25 cellular contexts compared by ENCODE assay signal in the genomic region with DNA sequence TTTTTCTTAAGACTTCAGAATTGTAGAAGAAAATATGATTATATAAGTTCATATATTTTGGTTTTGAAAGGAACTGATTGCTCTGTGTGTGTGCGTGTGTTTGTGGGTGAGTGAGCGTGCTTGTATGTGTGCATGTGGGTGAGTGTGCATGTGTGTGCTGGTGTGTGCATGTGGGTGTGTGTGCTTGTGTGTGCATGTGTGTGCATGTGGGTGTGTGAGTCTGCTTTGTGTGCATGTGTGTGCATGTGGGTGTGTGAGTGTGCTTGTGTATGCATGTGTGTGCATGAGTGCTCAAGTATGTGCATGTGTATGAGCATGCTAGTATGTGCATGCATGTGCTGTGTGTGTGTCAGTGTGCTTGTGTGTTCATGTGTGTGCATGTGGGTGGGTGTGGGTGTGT.
DNase-seq lines count a peak whose midpoint lies in the region; ATAC-seq, FAIRE-seq and TF ChIP-seq lines count a peak whose summit lies in the region.
"Had no signal": no experiment of that assay in that cellular context is flagged by ENCODE, and none has a peak within 500 bp of the region (broad histone marks: within the 10 kb centered on the region; RNA-seq: fewer than 3 reads in every experiment).

No MANE protein-coding gene starts in this region.

- H4K20me1 ChIP-seq in HepG2 (ENCODE audit: insufficient read depth, low read length) (no peaks in the 10 kb centered on the region), GM12878 (ENCODE audit: control insufficient read depth, insufficient read depth) (no peaks in the 10 kb centered on the region), SK-N-SH (ENCODE audit: insufficient read depth) (no peaks in the 10 kb centered on the region)

- SMC1A ChIA-PET in GM12878 (lab: Charles Lee; ENCODE audit: uncharacterized antibody, unreplicated experiment): interaction anchor here (0.6 kb wide), 1 partner anchor 35 kb away, joined by 3 read pairs; no protein-coding TSS in a partner anchor

- POLR2A ChIA-PET in HepG2 (lab: Yijun Ruan, JAX) (no interaction called here), GM12878 (lab: Charles Lee) (no interaction called here), SK-N-SH (lab: Yijun Ruan, JAX) (no interaction called here)

- intact Hi-C loops in HepG2 (cut with micrococcal nuclease; ENCODE audit: unreplicated experiment): no loop called here
- intact Hi-C loops in right lobe of liver (cut with DNase I): no loop called here
- intact Hi-C loops in GM12878 (cut with micrococcal nuclease; ENCODE audit: unreplicated experiment): no loop called here
- intact Hi-C loops in Calu3 (cut with micrococcal nuclease; ENCODE audit: unreplicated experiment): no loop called here
- intact Hi-C loops in psoas muscle (cut with DNase I): no loop called here

- H3K9ac ChIP-seq in HepG2 (ENCODE audit: insufficient read depth, low read depth, low read length): no peak overlapping the region
- no peak overlapping the region for H3K9ac ChIP-seq in GM12878 (ENCODE audit: control insufficient read depth, insufficient read depth, low read length)
- no peak overlapping the region for H3K9ac ChIP-seq in SK-N-SH

- no peaks in the 10 kb centered on the region for H3K9me3 Mint-ChIP-seq in nephron
- H3K9me3 Mint-ChIP-seq in Calu3 (ENCODE audit: low read depth, unreplicated experiment): no peaks in the 10 kb centered on the region
- H3K9me3 Mint-ChIP-seq: CD4-positive, alpha-beta T cell; GM23338; IgD-negative memory B cell had no signal

- no peaks in the 10 kb centered on the region for H3K36me3 ChIP-seq in HepG2 (replicated peaks in 1 of 2; ENCODE audit: control insufficient read depth in 1 of 2, insufficient read depth in 2 of 2, low read length in 2 of 2)
- H3K36me3 ChIP-seq in right lobe of liver: no peaks in the 10 kb centered on the region
- no peaks in the 10 kb centered on the region for H3K36me3 ChIP-seq in GM12878 (ENCODE audit: control insufficient read depth in 2 of 2, insufficient read depth in 2 of 2, low read length in 1 of 2)
- no peaks in the 10 kb centered on the region for H3K36me3 ChIP-seq in psoas muscle (ENCODE audit: insufficient read depth in 1 of 2, low read depth in 1 of 2)
- H3K36me3 ChIP-seq in SK-N-SH (replicated peaks in 1 of 2; ENCODE audit: control insufficient read depth in 1 of 2, insufficient read depth in 2 of 2, low read length in 1 of 2): no peaks in the 10 kb centered on the region
- H3K36me3 ChIP-seq: BE2C, SJCRH30 had no signal

- in situ Hi-C loops in HepG2 (cut with HindIII; ENCODE audit: extremely low pct_ligation_motif_present, low pct_unique_long_range_greater_than_20kb) (no loop called here), GM12878 (cut with MboI) (no loop called here)

- no peak for TF ChIP-seq POLR2A in HepG2 (IDR thresholded peaks at IDR 0.05; ENCODE audit: insufficient read depth in 1 of 2, low read depth in 2 of 2, low read length in 2 of 2)
- TF ChIP-seq POLR2A in right lobe of liver (IDR thresholded peaks at IDR 0.05): no peak
- no peak for TF ChIP-seq POLR2A in GM12878 (IDR thresholded peaks at IDR 0.05; ENCODE audit: low read depth, low read length)

- peak overlapping the region; percentile 25 to 62 (median 27) for H3K27ac Mint-ChIP-seq in nephron
- no peak overlapping the region for H3K27ac Mint-ChIP-seq in Calu3 (ENCODE audit: unreplicated experiment)
- H3K27ac Mint-ChIP-seq: IgD-negative memory B cell had no signal

- no peak overlapping the region for H3K27ac ChIP-seq in HepG2 (ENCODE audit: extremely low read length, insufficient read depth, low read length)
- no peak overlapping the region for H3K27ac ChIP-seq in right lobe of liver
- H3K27ac ChIP-seq in GM12878 (ENCODE audit: control insufficient read depth, insufficient read depth): no peak overlapping the region
- no peak overlapping the region for H3K27ac ChIP-seq in psoas muscle
- no peak overlapping the region for H3K27ac ChIP-seq in SK-N-SH (ENCODE audit: low read depth in 2 of 2, low read length in 1 of 2)
- H3K27ac ChIP-seq: PC-9 had no signal

- H3K36me3 Mint-ChIP-seq in nephron (ENCODE audit: low read depth) (no peaks in the 10 kb centered on the region), Calu3 (ENCODE audit: insufficient read depth, unreplicated experiment) (no peaks in the 10 kb centered on the region)

- CTCF ChIA-PET in HepG2 (lab: Yijun Ruan, JAX; ENCODE audit: low intra/inter-chr PET ratio, low total read pairs): no interaction called here
- CTCF ChIA-PET in GM12878 (lab: Yijun Ruan, JAX): no interaction called here
- CTCF ChIA-PET in Calu3 (lab: Charles Lee): no interaction called here
- CTCF ChIA-PET in SK-N-SH (lab: Yijun Ruan, JAX): no interaction called here

- H3K27me3 ChIP-seq in HepG2 (ENCODE audit: control insufficient read depth in 1 of 2, insufficient read depth in 2 of 2, low read length in 2 of 2): peaks cover 0 to 17% of the 10 kb centered on the region in 2 experiments; a peak in 3 of 5 replicates
- H3K27me3 ChIP-seq in right lobe of liver: no peaks in the 10 kb centered on the region
- no peaks in the 10 kb centered on the region; a peak in 1 of 4 replicates for H3K27me3 ChIP-seq in GM12878 (replicated peaks in 1 of 2; ENCODE audit: control insufficient read depth in 2 of 2, insufficient read depth in 2 of 2, low read length in 1 of 2)
- H3K27me3 ChIP-seq in psoas muscle (ENCODE audit: insufficient read depth in 3 of 3, low read length in 2 of 3): no peaks in the 10 kb centered on the region
- no peaks in the 10 kb centered on the region for H3K27me3 ChIP-seq in SK-N-SH (ENCODE audit: insufficient read depth)
- H3K27me3 ChIP-seq: SJCRH30 had no signal

- H3K4me1 Mint-ChIP-seq in nephron: peaks cover 42% of the 10 kb centered on the region
- no peaks in the 10 kb centered on the region for H3K4me1 Mint-ChIP-seq in Calu3 (ENCODE audit: low read depth, unreplicated experiment)

- H3K79me2 ChIP-seq in HepG2 (ENCODE audit: insufficient read depth, low read length) (no peaks in the 10 kb centered on the region), GM12878 (ENCODE audit: control insufficient read depth, insufficient read depth, low read length) (no peaks in the 10 kb centered on the region), SK-N-SH (ENCODE audit: insufficient read depth) (no peaks in the 10 kb centered on the region)

- 55% methylated on average over 2 of the region's 2 CpGs for WGBS in HepG2 (ENCODE audit: low lambda C conversion rate)
- WGBS in right lobe of liver (ENCODE audit: insufficient coverage, low coverage, low lambda C conversion rate, missing lambda C conversion rate): 92% methylated on average over 2 of the region's 2 CpGs
- 79% methylated on average over 2 of the region's 2 CpGs for WGBS in GM12878 (ENCODE audit: insufficient coverage, insufficient replicate concordance, low lambda C conversion rate, missing lambda C conversion rate)
- 98 to 100% (median 98%) methylated on average over 2 of the region's 2 CpGs for WGBS in psoas muscle, 3 donors
- WGBS in SK-N-SH (ENCODE audit: low lambda C conversion rate): 95% methylated on average over 2 of the region's 2 CpGs

- BruUV-seq in HepG2 (replicated peaks; lab: Mats Ljungman, UMichigan) (no TSS peak), GM12878 (replicated peaks; lab: Mats Ljungman, UMichigan) (no TSS peak), Calu3 (replicated peaks; lab: Mats Ljungman, UMichigan) (no TSS peak)

- RAD21 ChIA-PET in GM12878 (lab: Charles Lee; ENCODE audit: unreplicated experiment): no interaction called here

- H3F3A ChIP-seq in SK-N-SH (replicated peaks; ENCODE audit: insufficient read depth): no peaks in the 10 kb centered on the region

- DNase-seq in HepG2 (ENCODE audit: low spot score) (no peak), right lobe of liver (no peak), GM12878 (ENCODE audit: low read depth, low spot score) (no peak), urothelium cell line (ENCODE audit: low spot score) (no peak), Calu3 (no peak), psoas muscle (no peak), SK-N-SH (no peak)
- DNase-seq: 8988T; ACHN; BE2C; CD4-positive, alpha-beta T cell; DMS53; HCEC 1CT; NCI-H1048; NCI-H1417 treated with DMSO at 0.1 percent for 48 hours; NCI-H1694 treated with DMSO at 0.1 percent for 48 hours; NCI-H2081; NCI-H2227 treated with DMSO at 0.1 percent for 48 hours; NCI-H526 treated with DMSO at 0.1 percent for 48 hours; PC-9; SJCRH30 had no signal

- H3K27me3 Mint-ChIP-seq in nephron (ENCODE audit: low read depth) (peaks cover 75% of the 10 kb centered on the region), Calu3 (ENCODE audit: unreplicated experiment) (peaks cover 44% of the 10 kb centered on the region)
- H3K27me3 Mint-ChIP-seq: CD4-positive, alpha-beta T cell had no signal

- TF ChIP-seq EP300 in HepG2 (IDR thresholded peaks at IDR 0.05; ENCODE audit: low read depth in 2 of 2, low read length in 2 of 2) (no peak), HepG2 (CRISPR knock-in tag; IDR thresholded peaks at IDR 0.05; ENCODE audit: borderline replicate concordance) (no peak), GM12878 (IDR thresholded peaks at IDR 0.05; ENCODE audit: borderline replicate concordance in 1 of 2, control insufficient read depth in 1 of 2, low read depth in 2 of 2, low read length in 2 of 2) (no peak), SK-N-SH (IDR thresholded peaks at IDR 0.05; ENCODE audit: borderline replicate concordance in 1 of 2, low read depth in 1 of 2, low read length in 1 of 2) (no peak)

- H3K4me1 ChIP-seq in HepG2 (ENCODE audit: insufficient read depth, low read length): peaks cover 8% of the 10 kb centered on the region
- no peaks in the 10 kb centered on the region for H3K4me1 ChIP-seq in right lobe of liver
- no peaks in the 10 kb centered on the region for H3K4me1 ChIP-seq in GM12878 (ENCODE audit: control insufficient read depth, insufficient read depth, low read length)
- no peaks in the 10 kb centered on the region for H3K4me1 ChIP-seq in psoas muscle
- H3K4me1 ChIP-seq in SK-N-SH (ENCODE audit: control insufficient read depth in 1 of 2, insufficient read depth in 2 of 2, low read depth in 1 of 2, low read length in 1 of 2): no peaks in the 10 kb centered on the region
- H3K4me1 ChIP-seq: BE2C had no signal

- no peak for TF ChIP-seq RAD21 in HepG2 (CRISPR knock-in tag; IDR thresholded peaks at IDR 0.05)
- TF ChIP-seq RAD21 in GM12878 (IDR thresholded peaks at IDR 0.05; ENCODE audit: insufficient read depth, low read depth, low read length): no peak
- no peak for TF ChIP-seq RAD21 in SK-N-SH (IDR thresholded peaks at IDR 0.05; ENCODE audit: low read length)

- FAIRE-seq in HepG2 (lab: Jason Lieb, UNC) (no peak), GM12878 (lab: Jason Lieb, UNC) (no peak), urothelium cell line (lab: Jason Lieb, UNC) (peak; percentile 98)

- H3K4me3 Mint-ChIP-seq in nephron (peak overlapping the region in 1 of 3 experiments; percentile 2), Calu3 (ENCODE audit: low read depth, unreplicated experiment) (no peak overlapping the region)
- H3K4me3 Mint-ChIP-seq: CD4-positive, alpha-beta T cell; GM23338; IgD-negative memory B cell had no signal

- H3K4me3 ChIP-seq in HepG2 (replicated peaks in 1 of 3; ENCODE audit: insufficient read depth in 1 of 3, low read depth in 2 of 3, low read length in 3 of 3): no peak overlapping the region
- H3K4me3 ChIP-seq in right lobe of liver: no peak overlapping the region
- no peak overlapping the region for H3K4me3 ChIP-seq in GM12878
- H3K4me3 ChIP-seq in psoas muscle: no peak overlapping the region
- no peak overlapping the region for H3K4me3 ChIP-seq in SK-N-SH (ENCODE audit: low read depth in 2 of 2, low read length in 1 of 2)
- H3K4me3 ChIP-seq: GM23338, PC-9, SJCRH30 had no signal

- H2AFZ ChIP-seq in HepG2 (ENCODE audit: low read length) (no peak overlapping the region), GM12878 (ENCODE audit: control insufficient read depth, low read depth, low read length) (no peak overlapping the region), SK-N-SH (ENCODE audit: low read depth) (no peak overlapping the region)
- H2AFZ ChIP-seq: PC-9 had no signal

- H3K9me3 ChIP-seq in HepG2 (ENCODE audit: low read length): no peaks in the 10 kb centered on the region
- H3K9me3 ChIP-seq in right lobe of liver: no peaks in the 10 kb centered on the region
- H3K9me3 ChIP-seq in GM12878 (replicated peaks; ENCODE audit: control insufficient read depth, insufficient read depth, low read length): no peaks in the 10 kb centered on the region
- no peaks in the 10 kb centered on the region for H3K9me3 ChIP-seq in psoas muscle
- no peaks in the 10 kb centered on the region for H3K9me3 ChIP-seq in SK-N-SH
- H3K9me3 ChIP-seq: BE2C, SJCRH30 had no signal

- H3K4me2 ChIP-seq in HepG2 (ENCODE audit: low read depth, low read length): no peak overlapping the region
- no peak overlapping the region for H3K4me2 ChIP-seq in GM12878 (ENCODE audit: control insufficient read depth, insufficient read depth)
- no peak overlapping the region for H3K4me2 ChIP-seq in SK-N-SH
- H3K4me2 ChIP-seq: PC-9 had no signal

- no peak for TF ChIP-seq CTCF in HepG2 (CRISPR knock-in tag; IDR thresholded peaks at IDR 0.05)
- TF ChIP-seq CTCF in right lobe of liver (IDR thresholded peaks at IDR 0.05): no peak
- no peak for TF ChIP-seq CTCF in GM12878 (IDR thresholded peaks at IDR 0.05 in 2 of 3, conservative IDR thresholded peaks at IDR 0.05 in 1 of 3; ENCODE audit: control insufficient read depth in 2 of 3, extremely low read depth in 1 of 3, insufficient read depth in 1 of 3, low read depth in 3 of 3, low read length in 3 of 3)
- no peak for TF ChIP-seq CTCF in nephron (IDR thresholded peaks at IDR 0.05; ENCODE audit: unreplicated experiment in 3 of 3)
- TF ChIP-seq CTCF in Calu3 (IDR thresholded peaks at IDR 0.05; ENCODE audit: unreplicated experiment): no peak
- TF ChIP-seq CTCF in psoas muscle (IDR thresholded peaks at IDR 0.05): no peak
- no peak for TF ChIP-seq CTCF in SK-N-SH (IDR thresholded peaks at IDR 0.05)

- ATAC-seq in HepG2: no peak
- ATAC-seq in right lobe of liver: no peak
- no peak for ATAC-seq in GM12878
- no peak for ATAC-seq in psoas muscle
- ATAC-seq: GM23338, Right ventricle myocardium inferior had no signal

- H3K9me2 ChIP-seq in SK-N-SH: no peaks in the 10 kb centered on the region

Comparison
In these comparisons a context has a peak if more than half of its experiments do, and no peak if none do; other contexts are left out.
1. Of the 75 proteins assayed by ChIP-seq in both HepG2 and GM12878: peak only in HepG2: none; only in GM12878: BCL3; in both: none; in neither: 73; mixed calls (peak in some experiments, not most) for 1.